Comparison of ENCODE assay signal across 9 cellular contexts in genomic region chr6:32825966-32826365, GRCh38. TPM values are rescaled to one million over a fixed set of nuclear protein-coding genes. Genes with fewer than 3 reads are reported as not detected.
DNase-seq lines count a peak whose midpoint lies in the region; ATAC-seq and TF ChIP-seq lines count a peak whose summit lies in the region.
"Had no signal": no experiment of that assay in that cellular context is flagged by ENCODE, and none has a peak within 500 bp of the region (broad histone marks: within the 10 kb centered on the region; RNA-seq: fewer than 3 reads in every experiment).

No MANE protein-coding gene starts in this region.

- no peak overlapping the region for H3K27ac Mint-ChIP-seq in activated CD4-positive, alpha-beta T cell treated with anti-CD3 and anti-CD28 coated beads for 36 hours

- no peak for DNase-seq in BE2C
- peak; percentile 45 for DNase-seq in HT-29 (ENCODE audit: low spot score)
- DNase-seq in mammary epithelial cell: peak; percentile 84
- DNase-seq in lung microvascular endothelial cell (ENCODE audit: low read depth in 2 of 2): peak; percentile 38 to 66
- DNase-seq in CD1c-positive myeloid dendritic cell (ENCODE audit: extremely low spot score): no peak
- no peak for DNase-seq in activated CD4-positive, alpha-beta T cell treated with anti-CD3 and anti-CD28 coated beads for 36 hours

- H3K36me3 ChIP-seq in BE2C (no peaks in the 10 kb centered on the region), mammary epithelial cell (ENCODE audit: insufficient read depth, low read length) (peaks cover 5% of the 10 kb centered on the region)

- H3K36me3 Mint-ChIP-seq in activated CD4-positive, alpha-beta T cell treated with anti-CD3 and anti-CD28 coated beads for 36 hours (ENCODE audit: low read depth): peaks cover 36% of the 10 kb centered on the region

- no peaks in the 10 kb centered on the region for H3K9me3 Mint-ChIP-seq in activated CD4-positive, alpha-beta T cell treated with anti-CD3 and anti-CD28 coated beads for 36 hours (ENCODE audit: low read depth)

- peaks cover 28% of the 10 kb centered on the region for H3K4me1 Mint-ChIP-seq in activated CD4-positive, alpha-beta T cell treated with anti-CD3 and anti-CD28 coated beads for 36 hours

- WGBS in mammary epithelial cell (ENCODE audit: low coverage, missing lambda C conversion rate): 33% methylated on average over 2 of the region's 2 CpGs

- H4K20me1 ChIP-seq in mammary epithelial cell (ENCODE audit: insufficient read depth, low read length): no peaks in the 10 kb centered on the region

- BruUV-seq in mammary epithelial cell (replicated peaks; lab: Mats Ljungman, UMichigan): no TSS peak

- peak overlapping the region; percentile 47 for H3K27ac ChIP-seq in mammary epithelial cell (ENCODE audit: insufficient read depth, low read depth, low read length)

- intact Hi-C loops in mammary epithelial cell (cut with micrococcal nuclease): loop anchor here (1.0 to 5.0 kb wide), 3 partner anchors 28 to 116 kb away; partner anchors contain the start of genes HLA-DMB and PSMB9
- intact Hi-C loops in activated CD4-positive, alpha-beta T cell treated with anti-CD3 and anti-CD28 coated beads for 36 hours (cut with DNase I, micrococcal nuclease): no loop called here

- H3K4me3 ChIP-seq in BE2C (ENCODE audit: low read depth, low read length): no peak overlapping the region
- H3K4me3 ChIP-seq in mammary epithelial cell (replicated peaks in 1 of 3; ENCODE audit: insufficient read depth in 1 of 3, low read depth in 2 of 3, low read length in 3 of 3): no peak overlapping the region
- H3K4me3 ChIP-seq: skin epidermis had no signal

- H2AFZ ChIP-seq in mammary epithelial cell (ENCODE audit: low read depth, low read length): peak overlapping the region; percentile 27

- ATAC-seq in HG02970 (IDR thresholded peaks at IDR 0.05; ENCODE audit: low FRiP score, unreplicated experiment): no peak
- no peak for ATAC-seq in activated CD4-positive, alpha-beta T cell treated with anti-CD3 and anti-CD28 coated beads for 36 hours
- ATAC-seq in HG03159 (IDR thresholded peaks at IDR 0.05; ENCODE audit: unreplicated experiment): no peak

- CTCF ChIA-PET in mammary epithelial cell (lab: Charles Lee; ENCODE audit: low non-redundant PET): interaction anchor here (0.6 to 1.3 kb wide), 4 partner anchors 29 to 159 kb away, joined by 3 to 8 read pairs (median 4); no protein-coding TSS in a partner anchor
- CTCF ChIA-PET in activated CD4-positive, alpha-beta T cell treated with anti-CD3 and anti-CD28 coated beads for 36 hours (lab: Charles Lee): interaction anchor here (0.6 to 4.7 kb wide), 6 partner anchors 13 to 186 kb away, joined by 3 to 42 read pairs (median 4); partner anchors contain the start of genes HLA-DMA and TAP2

- H3K4me2 ChIP-seq in mammary epithelial cell (ENCODE audit: insufficient read depth, low read depth, low read length): no peak overlapping the region

- H3K27me3 Mint-ChIP-seq in activated CD4-positive, alpha-beta T cell treated with anti-CD3 and anti-CD28 coated beads for 36 hours: no peaks in the 10 kb centered on the region

- H3K27me3 ChIP-seq in BE2C (peaks cover 13% of the 10 kb centered on the region), mammary epithelial cell (ENCODE audit: insufficient read depth, low read length) (no peaks in the 10 kb centered on the region)

- no peak overlapping the region for H3K9ac ChIP-seq in mammary epithelial cell (ENCODE audit: insufficient read depth, low read length)

- H3K9me3 ChIP-seq in BE2C: no peaks in the 10 kb centered on the region
- H3K9me3 ChIP-seq in mammary epithelial cell (replicated peaks; ENCODE audit: insufficient read depth, low read length): no peaks in the 10 kb centered on the region

- no peak overlapping the region for H3K4me3 Mint-ChIP-seq in activated CD4-positive, alpha-beta T cell treated with anti-CD3 and anti-CD28 coated beads for 36 hours

- H3K4me1 ChIP-seq in BE2C (no peaks in the 10 kb centered on the region), mammary epithelial cell (ENCODE audit: insufficient read depth, low read length) (peaks cover 9% of the 10 kb centered on the region)

- POLR2A ChIA-PET in activated CD4-positive, alpha-beta T cell treated with anti-CD3 and anti-CD28 coated beads for 36 hours (lab: Charles Lee): no interaction called here

- in situ Hi-C loops in mammary epithelial cell (cut with MboI; ENCODE audit: low sequenced_read_pairs in 2 of 2): no loop called here

- dilution Hi-C loops in mammary epithelial cell (cut with HindIII; ENCODE audit: low sequenced_read_pairs): loop anchor here (10.0 kb wide), 1 partner anchor 139 kb away; the partner anchor contains the start of gene BRD2

- H3K79me2 ChIP-seq in mammary epithelial cell (ENCODE audit: insufficient read depth, low read length): no peaks in the 10 kb centered on the region

- TF ChIP-seq CTCF in BE2C (IDR thresholded peaks at IDR 0.05; ENCODE audit: low read depth, low read length) (peak; percentile 49), mammary epithelial cell (conservative IDR thresholded peaks at IDR 0.05 in 1 of 2, IDR thresholded peaks at IDR 0.05 in 1 of 2; ENCODE audit: extremely low read depth in 1 of 2, insufficient read depth in 1 of 2, low read depth in 1 of 2, low read length in 2 of 2) (peak; percentile 41 to 64)

RNA-seq across cellular contexts. Expression of gene HLA-DOB, which starts 9.2 kb away (rescaled TPM):
- not detected for polyA plus RNA-seq in BE2C (2012; ENCODE audit: insufficient read depth, insufficient read length, low read depth)
- not detected in 2 replicates for total RNA-seq in HT-29 (2014; rRNA removed; shearing (Covaris generic))
- 1 to 10 TPM; 5.5 to 8.3 TPM for total RNA-seq in mammary epithelial cell
- 13.3 TPM for polyA plus RNA-seq in mammary epithelial cell
- 20.0 TPM for polyA minus RNA-seq in mammary epithelial cell
- 0.22 TPM in 1 of 2 replicates, not detected in the other for total RNA-seq in lung microvascular endothelial cell
- total RNA-seq in activated CD4-positive, alpha-beta T cell treated with anti-CD3 and anti-CD28 coated beads for 36 hours: 1 to 10 TPM; 1.5 to 1.6 TPM

RNA-seq across cellular contexts. Expression of gene TAP2, which starts 12.6 kb away (rescaled TPM):
- 11.9 TPM for polyA plus RNA-seq in BE2C (2012; ENCODE audit: insufficient read depth, insufficient read length, low read depth)
- total RNA-seq in HT-29 (2014; rRNA removed; shearing (Covaris generic)): 50.3 and 54.9 TPM in 2 replicates
- total RNA-seq in mammary epithelial cell (10 to 100 TPM; 41.8 to 63.4 TPM), lung microvascular endothelial cell (15.0 and 30.4 TPM in 2 replicates)
- 23.4 TPM for polyA plus RNA-seq in mammary epithelial cell
- 143 TPM for polyA minus RNA-seq in mammary epithelial cell
- total RNA-seq in activated CD4-positive, alpha-beta T cell treated with anti-CD3 and anti-CD28 coated beads for 36 hours: 100 to 1,000 TPM in 1 of 2 experiments, 10 to 100 TPM in 1; 96.4 to 150 TPM

RNA-seq across cellular contexts. Expression of gene PSMB8, which starts 17.9 kb away (rescaled TPM):
- 2.6 TPM for polyA plus RNA-seq in BE2C (2012; ENCODE audit: insufficient read depth, insufficient read length, low read depth)
- 27.1 and 29.3 TPM in 2 replicates for total RNA-seq in HT-29 (2014; rRNA removed; shearing (Covaris generic))
- total RNA-seq in mammary epithelial cell: 10 to 100 TPM; 21.0 to 29.2 TPM
- 48.2 TPM for polyA plus RNA-seq in mammary epithelial cell
- polyA minus RNA-seq in mammary epithelial cell: 35.2 TPM
- total RNA-seq in lung microvascular endothelial cell: 42.1 and 57.8 TPM in 2 replicates
- 100 to 1,000 TPM; 238 to 338 TPM for total RNA-seq in activated CD4-positive, alpha-beta T cell treated with anti-CD3 and anti-CD28 coated beads for 36 hours

RNA-seq across cellular contexts. Expression of gene TAP1, which starts 27.5 kb away (rescaled TPM):
- 0.66 TPM for polyA plus RNA-seq in BE2C (2012; ENCODE audit: insufficient read depth, insufficient read length, low read depth)
- 15.2 and 20.9 TPM in 2 replicates for total RNA-seq in HT-29 (2014; rRNA removed; shearing (Covaris generic))
- total RNA-seq in mammary epithelial cell: 10 to 100 TPM; 49.2 to 50.1 TPM
- 35.5 TPM for polyA plus RNA-seq in mammary epithelial cell
- polyA minus RNA-seq in mammary epithelial cell: 37.7 TPM
- total RNA-seq in lung microvascular endothelial cell: 22.4 and 31.7 TPM in 2 replicates
- 100 to 1,000 TPM; 191 to 255 TPM for total RNA-seq in activated CD4-positive, alpha-beta T cell treated with anti-CD3 and anti-CD28 coated beads for 36 hours

RNA-seq across cellular contexts. Expression of gene PSMB9, which starts 28.0 kb away (rescaled TPM):
- polyA plus RNA-seq in BE2C (2012; ENCODE audit: insufficient read depth, insufficient read length, low read depth): not detected
- 2.1 and 4.4 TPM in 2 replicates for total RNA-seq in HT-29 (2014; rRNA removed; shearing (Covaris generic))
- total RNA-seq in mammary epithelial cell: 10 to 100 TPM in 1 of 2 donors, 1 to 10 TPM in 1; 2.7 to 10.1 TPM
- 19.0 TPM for polyA plus RNA-seq in mammary epithelial cell
- 10.5 TPM for polyA minus RNA-seq in mammary epithelial cell
- 20.5 and 24.8 TPM in 2 replicates for total RNA-seq in lung microvascular endothelial cell
- total RNA-seq in activated CD4-positive, alpha-beta T cell treated with anti-CD3 and anti-CD28 coated beads for 36 hours: 100 to 1,000 TPM; 210 to 282 TPM

Comparison
In these comparisons a context has a peak if more than half of its experiments do, and no peak if none do; other contexts are left out.
1. DNase-seq: peak in HT-29 (single experiment), mammary epithelial cell (single experiment) and lung microvascular endothelial cell (2 of 2); none in BE2C (single experiment), CD1c-positive myeloid dendritic cell (single experiment) and activated CD4-positive, alpha-beta T cell treated with anti-CD3 and anti-CD28 coated beads for 36 hours (single experiment).